Comparison of ENCODE assay signal across 24 cellular contexts in genomic region chr14:63918411-63918810, GRCh38.
A peak's percentile ranks its signal among the peaks of the same experiment; 100 is the strongest.
DNase-seq lines count a peak whose midpoint lies in the region; FAIRE-seq and TF ChIP-seq lines count a peak whose summit lies in the region.
"Had no signal": no experiment of that assay in that cellular context is flagged by ENCODE, and none has a peak within 500 bp of the region (broad histone marks: within the 10 kb centered on the region; RNA-seq: fewer than 3 reads in every experiment).

No MANE protein-coding gene starts in this region.

- peaks cover 8% of the 10 kb centered on the region for H3K36me3 Mint-ChIP-seq in nephron progenitor cell (ENCODE audit: low read depth)
- H3K36me3 Mint-ChIP-seq in activated naive CD8-positive, alpha-beta T cell treated with anti-CD3 and anti-CD28 coated beads for 36 hours, result peaks cover 15% of the 10 kb centered on the region

- peak; percentile 66 for DNase-seq in ACHN
- peak; percentile 20 for DNase-seq in RCC 7860 (ENCODE audit: low spot score)
- peak; percentile 66 for DNase-seq in glomerular visceral epithelial cell (ENCODE audit: extremely low spot score)
- peak; percentile 34 for DNase-seq in nephron progenitor cell
- no peak for DNase-seq in activated naive CD8-positive, alpha-beta T cell treated with anti-CD3 and anti-CD28 coated beads for 36 hours
- no peak for DNase-seq in activated naive CD4-positive, alpha-beta T cell treated with anti-CD3 and anti-CD28 coated beads, Interleukin-2, amount 50 U/mL, for 16 hours
- DNase-seq in NCI-H82 treated with DMSO at 0.1 percent for 48 hours (lab: John Stamatoyannopoulos, UW; ENCODE audit: unreplicated experiment), result no peak
- DNase-seq in MV-4-11 (lab: John Stamatoyannopoulos, UW), result no peak
- DNase-seq: CD4-positive, CD25-positive, alpha-beta regulatory T cell; HCEC 1CT; MM.1S; NCI-H1048; NCI-H1417 treated with DMSO at 0.1 percent for 48 hours; NCI-H1694 treated with DMSO at 0.1 percent for 48 hours; NCI-H2081; NCI-H446; NCI-H524 treated with DMSO at 0.1 percent for 48 hours; NCI-H774; NK-92 treated with Interleukin-12 subunit alpha and Interleukin-12 subunit beta, amount 100 ng/mL, for 24 hours; PC-3; SJCRH30 had no signal

- H3K27ac Mint-ChIP-seq in nephron progenitor cell, result peak overlapping the region; percentile 38
- no peak overlapping the region for H3K27ac Mint-ChIP-seq in activated naive CD8-positive, alpha-beta T cell treated with anti-CD3 and anti-CD28 coated beads for 36 hours
- H3K27ac Mint-ChIP-seq: CD4-positive, CD25-positive, alpha-beta regulatory T cell; IgD-negative memory B cell had no signal

- H3K4me3 Mint-ChIP-seq in nephron progenitor cell, result peak overlapping the region; percentile 24
- H3K4me3 Mint-ChIP-seq in activated naive CD8-positive, alpha-beta T cell treated with anti-CD3 and anti-CD28 coated beads for 36 hours, result no peak overlapping the region
- H3K4me3 Mint-ChIP-seq: CD4-positive, CD25-positive, alpha-beta regulatory T cell; IgD-negative memory B cell had no signal

- FAIRE-seq in RCC 7860 (lab: Jason Lieb, UNC), result peak; percentile 65
- FAIRE-seq: G401.6, H1 had no signal

- in situ Hi-C loops in ACHN (cut with HindIII; ENCODE audit: low pct_ligation_motif_present, low pct_unique_long_range_greater_than_20kb, low sequenced_read_pairs), result no loop called here

- H3K27me3 Mint-ChIP-seq in nephron progenitor cell (ENCODE audit: low read depth, poor library complexity), result peaks cover 4% of the 10 kb centered on the region
- no peaks in the 10 kb centered on the region for H3K27me3 Mint-ChIP-seq in activated naive CD8-positive, alpha-beta T cell treated with anti-CD3 and anti-CD28 coated beads for 36 hours
- H3K27me3 Mint-ChIP-seq: CD4-positive, CD25-positive, alpha-beta regulatory T cell; IgD-negative memory B cell had no signal

- H3K4me1 Mint-ChIP-seq in nephron progenitor cell, result peaks cover 7% of the 10 kb centered on the region
- H3K4me1 Mint-ChIP-seq in activated naive CD8-positive, alpha-beta T cell treated with anti-CD3 and anti-CD28 coated beads for 36 hours, result peaks cover 16% of the 10 kb centered on the region
- H3K4me1 Mint-ChIP-seq: IgD-negative memory B cell had no signal

- no peak for TF ChIP-seq CTCF in nephron progenitor cell (IDR thresholded peaks at IDR 0.05)

- no peaks in the 10 kb centered on the region for H3K9me3 Mint-ChIP-seq in nephron progenitor cell
- no peaks in the 10 kb centered on the region for H3K9me3 Mint-ChIP-seq in activated naive CD8-positive, alpha-beta T cell treated with anti-CD3 and anti-CD28 coated beads for 36 hours
- H3K9me3 Mint-ChIP-seq: IgD-negative memory B cell had no signal

Comparison
In these comparisons a context has a peak if more than half of its experiments do, and no peak if none do; other contexts are left out.
1. DNase-seq: peak in ACHN (single experiment), RCC 7860 (single experiment), glomerular visceral epithelial cell (single experiment) and nephron progenitor cell (single experiment); none in activated naive CD8-positive, alpha-beta T cell treated with anti-CD3 and anti-CD28 coated beads for 36 hours (single experiment), activated naive CD4-positive, alpha-beta T cell treated with anti-CD3 and anti-CD28 coated beads, Interleukin-2, amount 50 U/mL, for 16 hours (single experiment), NCI-H82 treated with DMSO at 0.1 percent for 48 hours (single experiment) and MV-4-11 (single experiment).